Comparison of ENCODE assay signal across 18 cellular contexts in genomic region chr16:67636713-67637112, GRCh38.
"Had no signal": no experiment of that assay in that cellular context is flagged by ENCODE, and none has a peak within 500 bp of the region (broad histone marks: within the 10 kb centered on the region; RNA-seq: fewer than 3 reads in every experiment).

No MANE protein-coding gene starts in this region.

- H3K27me3 Mint-ChIP-seq: naive thymus-derived CD8-positive, alpha-beta T cell; stimulated activated naive CD8-positive, alpha-beta T cell treated with anti-CD3 and anti-CD28 coated beads, Interleukin-15, Interleukin-2, amounts not matched to agents 100 ng/mL and 50 ng/mL, for 24 hours had no signal

- ATAC-seq: esophagus mucosa; gastrocnemius medialis; left ventricle myocardium superior; lower lobe of right lung; naive thymus-derived CD8-positive, alpha-beta T cell; pancreas; sciatic nerve had no signal

- H3K27ac Mint-ChIP-seq: endodermal cell; stimulated activated naive CD8-positive, alpha-beta T cell treated with anti-CD3 and anti-CD28 coated beads, Interleukin-15, Interleukin-2, amounts not matched to agents 100 ng/mL and 50 ng/mL, for 24 hours had no signal

- H3K4me3 Mint-ChIP-seq: endodermal cell; naive thymus-derived CD8-positive, alpha-beta T cell; neural crest cell; stimulated activated naive CD8-positive, alpha-beta T cell treated with anti-CD3 and anti-CD28 coated beads, Interleukin-15, Interleukin-2, amounts not matched to agents 100 ng/mL and 50 ng/mL, for 24 hours had no signal

- H3K4me1 Mint-ChIP-seq: endodermal cell; naive thymus-derived CD8-positive, alpha-beta T cell; neural crest cell had no signal

- DNase-seq: effector CD8-positive, alpha-beta T cell; endodermal cell; foreskin fibroblast; gastrocnemius medialis; head of caudate nucleus; left ventricle myocardium superior; lower lobe of right lung; naive thymus-derived CD8-positive, alpha-beta T cell; pancreas; stimulated activated CD4-positive, alpha-beta T cell treated with anti-CD3 and anti-CD28 coated beads, Interleukin-12 subunit alpha, Interleukin-12 subunit beta, amount 100 ng/mL, for 4 hours; stimulated activated CD4-positive, alpha-beta T cell treated with anti-CD3 and anti-CD28 coated beads, Interleukin-1b, Interleukin-23, amount 100 ng/mL, for 48 hours; stimulated activated CD4-positive, alpha-beta T cell treated with anti-CD3 and anti-CD28 coated beads, Interleukin-4, amount 100 ng/mL, for 1 hour; stimulated activated CD8-positive, alpha-beta memory T cell treated with anti-CD3 and anti-CD28 coated beads, Interleukin-4, amount 100 ng/mL, for 48 hours; transverse colon had no signal

- H3K9me3 Mint-ChIP-seq: endodermal cell; naive thymus-derived CD8-positive, alpha-beta T cell; neural crest cell; stimulated activated naive CD8-positive, alpha-beta T cell treated with anti-CD3 and anti-CD28 coated beads, Interleukin-15, Interleukin-2, amounts not matched to agents 100 ng/mL and 50 ng/mL, for 24 hours had no signal
